ENCODE assay signal across 8 cellular contexts in genomic region chr7:26156454-26157365, GRCh38. TPM values are rescaled to one million over a fixed set of nuclear protein-coding genes. Genes with fewer than 3 reads are reported as not detected.
DNase-seq lines count a peak whose midpoint lies in the region; ATAC-seq and TF ChIP-seq lines count a peak whose summit lies in the region.

No MANE protein-coding gene starts in this region.

- H3K4me3 Mint-ChIP-seq in activated naive CD4-positive, alpha-beta T cell treated with anti-CD3 and anti-CD28 coated beads for 36 hours, result peak overlapping the region; percentile 44
- no peak overlapping the region for H3K4me3 Mint-ChIP-seq in type B pancreatic cell

- TF ChIP-seq CTCF in OCI-LY1 (IDR thresholded peaks at IDR 0.05; ENCODE audit: low read length) (no peak), left lung (IDR thresholded peaks at IDR 0.05) (no peak), type B pancreatic cell (conservative IDR thresholded peaks at IDR 0.05) (no peak)

- H3K9me3 Mint-ChIP-seq in activated naive CD4-positive, alpha-beta T cell treated with anti-CD3 and anti-CD28 coated beads for 36 hours, result no peaks in the 10 kb centered on the region
- H3K9me3 Mint-ChIP-seq in type B pancreatic cell, result no peaks in the 10 kb centered on the region

- no peaks in the 10 kb centered on the region for H3F3A ChIP-seq in OCI-LY1 (ENCODE audit: insufficient read depth, low read length)

- peak overlapping the region; percentile 53 for H3K4me3 ChIP-seq in OCI-LY1 (ENCODE audit: low read depth, low read length, poor library complexity, severe bottlenecking)
- no peak overlapping the region for H3K4me3 ChIP-seq in left lung

- H3K27ac ChIP-seq in OCI-LY1 (ENCODE audit: low read depth, low read length, poor library complexity, severe bottlenecking) (peak overlapping the region; percentile 94), left lung (peak overlapping the region; percentile 28 to 77)

- no peaks in the 10 kb centered on the region for H3K9me2 ChIP-seq in OCI-LY1 (ENCODE audit: low read depth, low read length)

- no peaks in the 10 kb centered on the region for H3K9me3 ChIP-seq in OCI-LY1 (ENCODE audit: low read length)
- no peaks in the 10 kb centered on the region for H3K9me3 ChIP-seq in left lung

- intact Hi-C loops in activated naive CD4-positive, alpha-beta T cell treated with anti-CD3 and anti-CD28 coated beads for 36 hours (cut with micrococcal nuclease), result loop anchor here (1.0 to 10.0 kb wide), 7 partner anchors 11 to 708 kb away; partner anchors contain the start of genes CBX3 and SKAP2
- intact Hi-C loops in left lung (cut with DNase I), result no loop called here

- CTCF ChIA-PET in activated naive CD4-positive, alpha-beta T cell treated with anti-CD3 and anti-CD28 coated beads for 36 hours (lab: Charles Lee), result interaction anchor here (0.7 to 4.0 kb wide), 7 partner anchors 10 to 208 kb away, joined by 3 to 15 read pairs (median 5); no protein-coding TSS in a partner anchor

- H3K27ac Mint-ChIP-seq in activated naive CD4-positive, alpha-beta T cell treated with anti-CD3 and anti-CD28 coated beads for 36 hours, result peak overlapping the region; percentile 94
- H3K27ac Mint-ChIP-seq in type B pancreatic cell, result peak overlapping the region; percentile 56

- DNase-seq in AG08395 (ENCODE audit: low spot score) (peak; percentile 79), left lung (no peak), type B pancreatic cell (ENCODE audit: extremely low spot score, unreplicated experiment) (no peak), NCI-H2081 (lab: John Stamatoyannopoulos, UW) (no peak)
- DNase-seq in activated naive CD4-positive, alpha-beta T cell treated with anti-CD3 and anti-CD28 coated beads for 36 hours, result peak; percentile 82

- no peaks in the 10 kb centered on the region for H3K36me3 ChIP-seq in OCI-LY1 (ENCODE audit: insufficient read depth, low read length)
- no peaks in the 10 kb centered on the region for H3K36me3 ChIP-seq in left lung

- peak; percentile 23 for ATAC-seq in GM19463 (IDR thresholded peaks at IDR 0.05; ENCODE audit: unreplicated experiment)
- ATAC-seq in left lung, result peak; percentile 58
- ATAC-seq in GM21367 (IDR thresholded peaks at IDR 0.05; ENCODE audit: unreplicated experiment), result no peak

- H3K27me3 ChIP-seq in OCI-LY1 (ENCODE audit: insufficient read depth, low read length) (no peaks in the 10 kb centered on the region), left lung (peaks cover 0 to 15% of the 10 kb centered on the region in 2 donors)

- H3K4me1 ChIP-seq in OCI-LY1 (ENCODE audit: insufficient read depth, low read length, severe bottlenecking) (peaks cover 73% of the 10 kb centered on the region), left lung (peaks cover 12 to 47% of the 10 kb centered on the region in 2 donors)

- peaks cover 78% of the 10 kb centered on the region for H3K4me1 Mint-ChIP-seq in activated naive CD4-positive, alpha-beta T cell treated with anti-CD3 and anti-CD28 coated beads for 36 hours (ENCODE audit: low read depth)
- peaks cover 23% of the 10 kb centered on the region for H3K4me1 Mint-ChIP-seq in type B pancreatic cell (ENCODE audit: unreplicated experiment)

- no peak overlapping the region for H2AFZ ChIP-seq in OCI-LY1 (ENCODE audit: low read length)

- peak overlapping the region; percentile 56 for H3K9ac ChIP-seq in OCI-LY1 (ENCODE audit: low read length)

- no peaks in the 10 kb centered on the region for H4K20me1 ChIP-seq in OCI-LY1 (ENCODE audit: insufficient read depth, low read length)

- peaks cover 17% of the 10 kb centered on the region for H3K36me3 Mint-ChIP-seq in activated naive CD4-positive, alpha-beta T cell treated with anti-CD3 and anti-CD28 coated beads for 36 hours (ENCODE audit: low read depth)
- H3K36me3 Mint-ChIP-seq in type B pancreatic cell, result no peaks in the 10 kb centered on the region

- peak overlapping the region; percentile 94 for H3K4me2 ChIP-seq in OCI-LY1 (ENCODE audit: low read length)

- H3K27me3 Mint-ChIP-seq in activated naive CD4-positive, alpha-beta T cell treated with anti-CD3 and anti-CD28 coated beads for 36 hours (ENCODE audit: low read depth), result no peaks in the 10 kb centered on the region
- H3K27me3 Mint-ChIP-seq in type B pancreatic cell, result peaks cover 55% of the 10 kb centered on the region

- peaks cover 76% of the 10 kb centered on the region for H3K79me2 ChIP-seq in OCI-LY1 (ENCODE audit: insufficient read depth, low read length)

RNA-seq across cellular contexts. Expression of gene NFE2L3, which starts 4.7 kb away (rescaled TPM):
- total RNA-seq in activated naive CD4-positive, alpha-beta T cell treated with anti-CD3 and anti-CD28 coated beads for 36 hours, result 10 to 100 TPM; 12.5 to 12.9 TPM
- total RNA-seq in left lung (1 to 10 TPM; 4.9 to 5.9 TPM), type B pancreatic cell (ENCODE audit: low replicate concordance) (6.5 and 10.5 TPM in 2 replicates)

RNA-seq across cellular contexts. Expression of gene HNRNPA2B1, which starts 43.8 kb away (rescaled TPM):
- 100 to 1,000 TPM; 925 to 950 TPM for total RNA-seq in activated naive CD4-positive, alpha-beta T cell treated with anti-CD3 and anti-CD28 coated beads for 36 hours
- total RNA-seq in left lung (100 to 1,000 TPM; 338 to 456 TPM), type B pancreatic cell (ENCODE audit: low replicate concordance) (441 and 733 TPM in 2 replicates)

RNA-seq across cellular contexts. Expression of gene CBX3, which starts 44.8 kb away (rescaled TPM):
- 100 to 1,000 TPM; 260 to 273 TPM for total RNA-seq in activated naive CD4-positive, alpha-beta T cell treated with anti-CD3 and anti-CD28 coated beads for 36 hours
- total RNA-seq in left lung (100 to 1,000 TPM in 1 of 2 donors, 10 to 100 TPM in 1; 92.2 to 107 TPM), type B pancreatic cell (ENCODE audit: low replicate concordance) (108 and 188 TPM in 2 replicates)

Comparison
In these comparisons a context has a peak if more than half of its experiments do, and no peak if none do; other contexts are left out.
1. DNase-seq: peak in AG08395 (single experiment) and activated naive CD4-positive, alpha-beta T cell treated with anti-CD3 and anti-CD28 coated beads for 36 hours (single experiment); none in left lung (0 of 2), type B pancreatic cell (single experiment) and NCI-H2081 (0 of 2).